19 cellular contexts compared by ENCODE assay signal in the genomic region with DNA sequence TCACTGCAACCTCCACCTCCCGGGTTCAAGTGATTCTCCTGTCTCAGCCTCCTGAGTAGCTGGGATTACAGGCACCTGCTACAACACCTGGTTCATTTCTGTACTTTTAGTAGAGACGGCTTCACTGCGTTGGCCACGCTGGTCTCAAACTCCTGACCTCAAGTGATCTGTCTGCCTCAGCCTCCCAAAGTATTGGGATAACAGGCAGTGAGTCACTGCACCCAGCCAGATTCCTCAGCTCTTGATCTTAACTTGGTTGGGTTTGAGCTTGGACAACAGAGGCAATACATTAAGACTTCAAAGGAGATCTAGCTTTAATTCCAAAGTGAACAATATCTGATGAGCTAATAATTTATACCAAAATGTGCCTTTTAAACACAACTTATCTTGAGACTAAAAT. TPM values are rescaled to one million over a fixed set of nuclear protein-coding genes. Genes with fewer than 3 reads are reported as not detected.
DNase-seq lines count a peak whose midpoint lies in the region; ATAC-seq and TF ChIP-seq lines count a peak whose summit lies in the region.
"Had no signal": no experiment of that assay in that cellular context is flagged by ENCODE, and none has a peak within 500 bp of the region (broad histone marks: within the 10 kb centered on the region; RNA-seq: fewer than 3 reads in every experiment).

No MANE protein-coding gene starts in this region.

- H3K4me3 ChIP-seq in CD8-positive, alpha-beta memory T cell (ENCODE audit: low read length): no peak overlapping the region
- no peak overlapping the region for H3K4me3 ChIP-seq in BE2C (ENCODE audit: low read depth, low read length)
- H3K4me3 ChIP-seq: BLaER1, PC-9, SJSA1, thoracic aorta had no signal

- H3K36me3 Mint-ChIP-seq in CD8-positive, alpha-beta memory T cell: peaks cover 7 to 61% (median 19%) of the 10 kb centered on the region in 3 donors
- H3K36me3 Mint-ChIP-seq in activated B cell treated with CpG ODN at 0.5 μM for 24 hours (ENCODE audit: low read depth) (peaks cover 61% of the 10 kb centered on the region), mesothelial cell of epicardium (peaks cover 16% of the 10 kb centered on the region)
- peaks cover 54% of the 10 kb centered on the region for H3K36me3 Mint-ChIP-seq in central memory CD8-positive, alpha-beta T cell (ENCODE audit: insufficient read depth)
- peaks cover 24% of the 10 kb centered on the region for H3K36me3 Mint-ChIP-seq in natural killer cell treated with Interleukin-12 subunit alpha and Interleukin-12 subunit beta and Interleukin-15 and Interleukin-18, amount 100 ng/mL, for 72 hours

- peaks cover 61% of the 10 kb centered on the region for H3K4me1 ChIP-seq in CD8-positive, alpha-beta memory T cell (ENCODE audit: insufficient read depth, low read length)
- peaks cover 6% of the 10 kb centered on the region; the same call in 1 of the 2 replicates for H3K4me1 ChIP-seq in BE2C

- CTCF ChIA-PET in CD8-positive, alpha-beta memory T cell (lab: Charles Lee): interaction anchor here (1.1 to 1.3 kb wide), 2 partner anchors 18 to 26 kb away, joined by 3 to 4 read pairs; a partner anchor contains a TSS
- CTCF ChIA-PET in activated B cell treated with CpG ODN at 0.5 μM for 24 hours (lab: Charles Lee): interaction anchor here (1.0 to 1.2 kb wide), 2 partner anchors 28 to 97 kb away, joined by 3 read pairs; no protein-coding TSS in a partner anchor

- H3K27me3 ChIP-seq in CD8-positive, alpha-beta memory T cell (ENCODE audit: insufficient read depth, low read length, poor library complexity, severe bottlenecking): no peaks in the 10 kb centered on the region
- H3K27me3 ChIP-seq in BE2C: no peaks in the 10 kb centered on the region
- H3K27me3 ChIP-seq: BLaER1, SJSA1 had no signal

- peak overlapping the region in 7 of 8 donors; percentile 40 to 87 (median 79) for H3K27ac Mint-ChIP-seq in CD8-positive, alpha-beta memory T cell
- H3K27ac Mint-ChIP-seq in activated B cell treated with CpG ODN at 0.5 μM for 24 hours: peak overlapping the region; percentile 27
- H3K27ac Mint-ChIP-seq in central memory CD8-positive, alpha-beta T cell (ENCODE audit: low read depth): peak overlapping the region; percentile 94
- peak overlapping the region; percentile 50 to 62 for H3K27ac Mint-ChIP-seq in natural killer cell treated with Interleukin-12 subunit alpha and Interleukin-12 subunit beta and Interleukin-15 and Interleukin-18, amount 100 ng/mL, for 72 hours
- no peak overlapping the region for H3K27ac Mint-ChIP-seq in mesothelial cell of epicardium

- intact Hi-C loops in activated B cell treated with CpG ODN at 0.5 μM for 24 hours (cut with micrococcal nuclease): no loop called here

- ATAC-seq in activated B cell treated with CpG ODN at 0.5 μM for 24 hours (ENCODE audit: low read depth) (no peak), GM21619 (IDR thresholded peaks at IDR 0.05; ENCODE audit: unreplicated experiment) (no peak)
- ATAC-seq in central memory CD8-positive, alpha-beta T cell (replicated peaks; ENCODE audit: extremely low read depth, poor library complexity, severe bottlenecking): no peak
- no peak for ATAC-seq in natural killer cell treated with Interleukin-12 subunit alpha and Interleukin-12 subunit beta and Interleukin-15 and Interleukin-18, amount 100 ng/mL, for 72 hours
- ATAC-seq: activated T-cell treated with anti-CD3 and anti-CD28 coated beads, Interleukin-2, amount 50 U/mL, for 72 hours; sciatic nerve had no signal

- no peaks in the 10 kb centered on the region for H3K27me3 Mint-ChIP-seq in CD8-positive, alpha-beta memory T cell
- H3K27me3 Mint-ChIP-seq in activated B cell treated with CpG ODN at 0.5 μM for 24 hours: no peaks in the 10 kb centered on the region
- no peaks in the 10 kb centered on the region for H3K27me3 Mint-ChIP-seq in central memory CD8-positive, alpha-beta T cell
- no peaks in the 10 kb centered on the region for H3K27me3 Mint-ChIP-seq in natural killer cell treated with Interleukin-12 subunit alpha and Interleukin-12 subunit beta and Interleukin-15 and Interleukin-18, amount 100 ng/mL, for 72 hours
- no peaks in the 10 kb centered on the region for H3K27me3 Mint-ChIP-seq in mesothelial cell of epicardium (ENCODE audit: low read depth)

- H3K9me3 ChIP-seq in CD8-positive, alpha-beta memory T cell (ENCODE audit: low read length): no peaks in the 10 kb centered on the region
- no peaks in the 10 kb centered on the region for H3K9me3 ChIP-seq in BE2C
- H3K9me3 ChIP-seq: BLaER1, SJSA1, thoracic aorta had no signal

- peak overlapping the region in 2 of 7 donors; percentile 15 to 44 for H3K4me3 Mint-ChIP-seq in CD8-positive, alpha-beta memory T cell
- H3K4me3 Mint-ChIP-seq in activated B cell treated with CpG ODN at 0.5 μM for 24 hours (no peak overlapping the region), mesothelial cell of epicardium (no peak overlapping the region)
- H3K4me3 Mint-ChIP-seq in central memory CD8-positive, alpha-beta T cell: no peak overlapping the region
- H3K4me3 Mint-ChIP-seq in natural killer cell treated with Interleukin-12 subunit alpha and Interleukin-12 subunit beta and Interleukin-15 and Interleukin-18, amount 100 ng/mL, for 72 hours: no peak overlapping the region
- H3K4me3 Mint-ChIP-seq: activated T-cell treated with anti-CD3 and anti-CD28 coated beads, Interleukin-2, amount 50 U/mL, for 72 hours had no signal

- H3K9me3 Mint-ChIP-seq in CD8-positive, alpha-beta memory T cell: no peaks in the 10 kb centered on the region
- H3K9me3 Mint-ChIP-seq in activated B cell treated with CpG ODN at 0.5 μM for 24 hours: no peaks in the 10 kb centered on the region
- H3K9me3 Mint-ChIP-seq in central memory CD8-positive, alpha-beta T cell: no peaks in the 10 kb centered on the region
- H3K9me3 Mint-ChIP-seq in natural killer cell treated with Interleukin-12 subunit alpha and Interleukin-12 subunit beta and Interleukin-15 and Interleukin-18, amount 100 ng/mL, for 72 hours: no peaks in the 10 kb centered on the region
- H3K9me3 Mint-ChIP-seq in mesothelial cell of epicardium: no peaks in the 10 kb centered on the region
- H3K9me3 Mint-ChIP-seq: activated T-cell treated with anti-CD3 and anti-CD28 coated beads, Interleukin-2, amount 50 U/mL, for 72 hours had no signal

- POLR2A ChIA-PET in CD8-positive, alpha-beta memory T cell (lab: Charles Lee): interaction anchor here (0.6 kb wide), 1 partner anchor 165 kb away, joined by 8 read pairs; no protein-coding TSS in a partner anchor
- POLR2A ChIA-PET in activated B cell treated with CpG ODN at 0.5 μM for 24 hours (lab: Charles Lee): interaction anchor here (1.1 to 2.4 kb wide), 5 partner anchors 9 to 82 kb away, joined by 3 to 12 read pairs (median 6); a partner anchor contains a TSS

- no peak overlapping the region for H3K27ac ChIP-seq in CD8-positive, alpha-beta memory T cell (ENCODE audit: low read depth, low read length)
- H3K27ac ChIP-seq: BLaER1, epithelial cell of prostate, PC-9, SJSA1, thoracic aorta had no signal

- no peak for DNase-seq in CD8-positive, alpha-beta memory T cell
- DNase-seq in activated B cell treated with CpG ODN at 0.5 μM for 24 hours (no peak), mesothelial cell of epicardium (ENCODE audit: low spot score in 2 of 2, unreplicated experiment in 2 of 2) (no peak), BE2C (no peak)
- no peak for DNase-seq in central memory CD8-positive, alpha-beta T cell (ENCODE audit: low spot score in 2 of 2)
- DNase-seq in natural killer cell treated with Interleukin-12 subunit alpha and Interleukin-12 subunit beta and Interleukin-15 and Interleukin-18, amount 100 ng/mL, for 72 hours (ENCODE audit: low spot score): no peak
- no peak for DNase-seq in stimulated activated CD4-positive, alpha-beta T cell treated with anti-CD3 and anti-CD28 coated beads, Interleukin-12 subunit alpha, Interleukin-12 subunit beta, amount 100 ng/mL, for 4 hours
- DNase-seq: activated T-cell treated with anti-CD3 and anti-CD28 coated beads, Interleukin-2, amount 50 U/mL, for 72 hours; DND-41; midbrain; NCI-H1105; NCI-H69; PC-9 had no signal

- no peak for TF ChIP-seq CTCF in activated B cell treated with CpG ODN at 0.5 μM for 24 hours (IDR thresholded peaks at IDR 0.05)
- no peak for TF ChIP-seq CTCF in mesothelial cell of epicardium (IDR thresholded peaks at IDR 0.05; ENCODE audit: unreplicated experiment)
- no peak for TF ChIP-seq CTCF in BE2C (IDR thresholded peaks at IDR 0.05; ENCODE audit: low read depth, low read length)

- peaks cover 65 to 81% (median 76%) of the 10 kb centered on the region in 3 donors for H3K4me1 Mint-ChIP-seq in CD8-positive, alpha-beta memory T cell
- H3K4me1 Mint-ChIP-seq in activated B cell treated with CpG ODN at 0.5 μM for 24 hours: peaks cover 67% of the 10 kb centered on the region
- H3K4me1 Mint-ChIP-seq in central memory CD8-positive, alpha-beta T cell: peaks cover 71% of the 10 kb centered on the region
- peaks cover 58 to 59% of the 10 kb centered on the region in 2 donors for H3K4me1 Mint-ChIP-seq in natural killer cell treated with Interleukin-12 subunit alpha and Interleukin-12 subunit beta and Interleukin-15 and Interleukin-18, amount 100 ng/mL, for 72 hours (ENCODE audit: low read depth in 2 of 2)
- H3K4me1 Mint-ChIP-seq in mesothelial cell of epicardium: peaks cover 12% of the 10 kb centered on the region

- H3K36me3 ChIP-seq in CD8-positive, alpha-beta memory T cell (ENCODE audit: insufficient read depth, low read length): peaks cover 30% of the 10 kb centered on the region
- H3K36me3 ChIP-seq in BE2C: peaks cover 36% of the 10 kb centered on the region

RNA-seq across cellular contexts. Expression of a gene that starts 5.6 kb away (rescaled TPM):
- total RNA-seq in CD8-positive, alpha-beta memory T cell: 100 to 1,000 TPM in 1 of 2 experiments, 10 to 100 TPM in 1; 97.2 to 100 TPM
- 1,407 TPM for polyA plus RNA-seq in CD8-positive, alpha-beta memory T cell
- total RNA-seq in activated B cell treated with CpG ODN at 0.5 μM for 24 hours: 209 and 214 TPM in 2 replicates
- 100 to 1,000 TPM in 1 of 2 donors, 10 to 100 TPM in 1; 78.3 to 141 TPM for total RNA-seq in natural killer cell treated with Interleukin-12 subunit alpha and Interleukin-12 subunit beta and Interleukin-15 and Interleukin-18, amount 100 ng/mL, for 72 hours
- total RNA-seq in mesothelial cell of epicardium: 101 to 107 TPM (median 105 TPM) in 3 replicates
- polyA plus RNA-seq in BE2C (2012; ENCODE audit: insufficient read depth, insufficient read length, low read depth): 320 TPM

RNA-seq across cellular contexts. Expression of a gene that starts 25.9 kb away (rescaled TPM):
- under 1 TPM; 0.72 to 0.84 TPM for total RNA-seq in CD8-positive, alpha-beta memory T cell
- 28.9 TPM for polyA plus RNA-seq in CD8-positive, alpha-beta memory T cell
- total RNA-seq in activated B cell treated with CpG ODN at 0.5 μM for 24 hours (11.4 and 11.5 TPM in 2 replicates), mesothelial cell of epicardium (21.5 to 23.0 TPM (median 22.2 TPM) in 3 replicates)
- 10 to 100 TPM in 1 of 2 donors, 1 to 10 TPM in 1; 3.8 to 11.5 TPM for total RNA-seq in natural killer cell treated with Interleukin-12 subunit alpha and Interleukin-12 subunit beta and Interleukin-15 and Interleukin-18, amount 100 ng/mL, for 72 hours
- polyA plus RNA-seq in BE2C (2012; ENCODE audit: insufficient read depth, insufficient read length, low read depth): 5.8 TPM

RNA-seq across cellular contexts. Expression of a gene that starts 26.4 kb away (rescaled TPM):
- total RNA-seq in CD8-positive, alpha-beta memory T cell: 10 to 100 TPM; 12.0 to 15.4 TPM
- polyA plus RNA-seq in CD8-positive, alpha-beta memory T cell: 2.2 TPM
- total RNA-seq in activated B cell treated with CpG ODN at 0.5 μM for 24 hours (20.3 and 26.2 TPM in 2 replicates), mesothelial cell of epicardium (11.3 to 12.8 TPM (median 11.6 TPM) in 3 replicates)
- 1 to 10 TPM; 3.6 to 5.3 TPM for total RNA-seq in natural killer cell treated with Interleukin-12 subunit alpha and Interleukin-12 subunit beta and Interleukin-15 and Interleukin-18, amount 100 ng/mL, for 72 hours
- 13.6 TPM for polyA plus RNA-seq in BE2C (2012; ENCODE audit: insufficient read depth, insufficient read length, low read depth)
